In genomic region chr1:199335496-199335895, GRCh38 we compare ENCODE assay signal across 25 cellular contexts.
"Had no signal": no experiment of that assay in that cellular context is flagged by ENCODE, and none has a peak within 500 bp of the region (broad histone marks: within the 10 kb centered on the region; RNA-seq: fewer than 3 reads in every experiment).

No MANE protein-coding gene starts in this region.

- H3K4me1 Mint-ChIP-seq: activated CD4-positive, alpha-beta T cell treated with anti-CD3 and anti-CD28 coated beads for 36 hours; immature natural killer cell; memory B cell; WTC11 had no signal

- H3K27ac Mint-ChIP-seq: activated CD4-positive, alpha-beta T cell treated with anti-CD3 and anti-CD28 coated beads for 36 hours; activated naive CD4-positive, alpha-beta T cell treated with anti-CD3 and anti-CD28 coated beads, Interleukin-2, amount 50 U/mL, for 72 hours; activated T-helper 1 cell treated with anti-CD3 and anti-CD28 coated beads, Interleukin-12 subunit alpha, Interleukin-12 subunit beta, Interleukin-2, Interleukin-4 antibody, amounts not matched to agents 30 ng/mL and 10 ng/mL and 1 ng/mL, durations not matched to agents 14 hours and 24 hours and 36 hours; immature natural killer cell; memory B cell; naive B cell; WTC11 had no signal

- H3K36me3 Mint-ChIP-seq: activated naive CD4-positive, alpha-beta T cell treated with anti-CD3 and anti-CD28 coated beads, Interleukin-2, amount 50 U/mL, for 72 hours; immature natural killer cell; memory B cell; naive B cell; WTC11 had no signal

- H3K27me3 Mint-ChIP-seq: naive B cell had no signal

- FAIRE-seq: endometrium, TTC549 had no signal

- H3K27me3 ChIP-seq: breast epithelium, gastrocnemius medialis, ovary, tibial artery had no signal

- ATAC-seq: activated CD4-positive, alpha-beta T cell treated with anti-CD3 and anti-CD28 coated beads for 36 hours; activated naive CD4-positive, alpha-beta T cell treated with anti-CD3 and anti-CD28 coated beads, Interleukin-2, amount 50 U/mL, for 72 hours; gastrocnemius medialis; mucosa of descending colon; psoas muscle; right cardiac atrium; stimulated activated naive CD8-positive, alpha-beta T cell treated with anti-CD3 and anti-CD28 coated beads, Interleukin-15, Interleukin-2, amounts not matched to agents 100 U/mL and 50 U/mL, for 24 hours; WTC11 had no signal

- H3K27ac ChIP-seq: breast epithelium, gastrocnemius medialis, ovary, psoas muscle, skin epidermis, tibial artery had no signal

- H3K9me3 Mint-ChIP-seq: activated naive CD4-positive, alpha-beta T cell treated with anti-CD3 and anti-CD28 coated beads, Interleukin-2, amount 50 U/mL, for 72 hours; activated T-helper 1 cell treated with anti-CD3 and anti-CD28 coated beads, Interleukin-12 subunit alpha, Interleukin-12 subunit beta, Interleukin-2, Interleukin-4 antibody, amounts not matched to agents 30 ng/mL and 10 ng/mL and 1 ng/mL, durations not matched to agents 14 hours and 24 hours and 36 hours; memory B cell; naive B cell; WTC11 had no signal

- H3K36me3 ChIP-seq: breast epithelium, gastrocnemius medialis, ovary, tibial artery had no signal

- H3K4me3 Mint-ChIP-seq: activated CD4-positive, alpha-beta T cell treated with anti-CD3 and anti-CD28 coated beads for 36 hours; activated T-helper 1 cell treated with anti-CD3 and anti-CD28 coated beads, Interleukin-12 subunit alpha, Interleukin-12 subunit beta, Interleukin-2, Interleukin-4 antibody, amounts not matched to agents 30 ng/mL and 10 ng/mL and 1 ng/mL, durations not matched to agents 14 hours and 24 hours and 36 hours; immature natural killer cell; memory B cell; naive B cell; WTC11 had no signal

- H3K9me3 ChIP-seq: breast epithelium, gastrocnemius medialis, mucosa of descending colon, ovary, psoas muscle, tibial artery had no signal

- DNase-seq: activated CD4-positive, alpha-beta T cell treated with anti-CD3 and anti-CD28 coated beads for 36 hours; activated CD4-positive, alpha-beta T cell treated with anti-CD3 and anti-CD28 coated beads, Interleukin-2, amount 50 U/mL, for 48 hours; activated gamma-delta T cell treated with Interleukin-2 at 50 U/mL for 16 hours; activated T-cell treated with anti-CD3 and anti-CD28 coated beads for 4 hours; amygdala; cortex of kidney; gastrocnemius medialis; head of caudate nucleus; immature natural killer cell; mucosa of descending colon; naive B cell; ovary; psoas muscle; right cardiac atrium; stimulated activated naive CD8-positive, alpha-beta T cell treated with anti-CD3 and anti-CD28 coated beads, Interleukin-15, Interleukin-2, amounts not matched to agents 100 U/mL and 50 U/mL, for 24 hours; substantia nigra; tibial artery had no signal

- H3K4me1 ChIP-seq: breast epithelium, gastrocnemius medialis, psoas muscle had no signal

- H3K4me3 ChIP-seq: breast epithelium, gastrocnemius medialis, mucosa of descending colon, ovary, psoas muscle, skin epidermis, tibial artery had no signal
